10 cellular contexts compared by ENCODE assay signal in the genomic region with DNA sequence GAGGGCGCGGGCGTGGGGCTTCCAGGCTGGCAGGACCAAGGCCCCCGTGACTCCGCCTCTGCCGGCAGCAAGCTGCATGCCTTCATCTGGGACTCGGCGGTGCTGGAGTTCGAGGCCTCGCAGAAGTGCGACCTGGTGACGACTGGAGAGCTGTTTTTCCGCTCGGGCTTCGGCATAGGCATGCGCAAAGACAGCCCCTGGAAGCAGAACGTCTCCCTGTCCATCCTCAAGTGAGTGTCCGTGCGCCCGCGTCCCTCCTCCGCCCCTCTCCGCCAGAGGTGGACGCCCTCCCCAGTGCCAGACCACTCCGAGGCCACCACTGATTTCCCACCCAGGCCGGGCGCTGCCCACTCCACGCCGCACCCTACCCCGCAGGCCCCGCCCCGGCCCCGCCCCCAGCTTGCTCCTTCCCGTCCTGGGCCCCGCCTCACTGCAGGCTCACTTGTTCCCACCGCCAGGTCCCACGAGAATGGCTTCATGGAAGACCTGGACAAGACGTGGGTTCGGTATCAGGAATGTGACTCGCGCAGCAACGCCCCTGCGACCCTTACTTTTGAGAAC. TPM values are rescaled to one million over a fixed set of nuclear protein-coding genes. Genes with fewer than 3 reads are reported as not detected.
DNase-seq lines count a peak whose midpoint lies in the region; TF ChIP-seq lines count a peak whose summit lies in the region.
"Had no signal": no experiment of that assay in that cellular context is flagged by ENCODE, and none has a peak within 500 bp of the region (broad histone marks: within the 10 kb centered on the region; RNA-seq: fewer than 3 reads in every experiment).

No MANE protein-coding gene starts in this region.

- peak overlapping the region; percentile 71 for H3K4me3 Mint-ChIP-seq in HFFc6
- peak overlapping the region; percentile 68 for H3K4me3 Mint-ChIP-seq in MCF 10A (ENCODE audit: unreplicated experiment)
- no peak overlapping the region for H3K4me3 Mint-ChIP-seq in activated naive CD4-positive, alpha-beta T cell treated with anti-CD3 and anti-CD28 coated beads, Interleukin-2, amount 10 ng/mL, durations not matched to agents 7 days and 5 days
- H3K4me3 Mint-ChIP-seq: stimulated activated naive CD8-positive, alpha-beta T cell treated with anti-CD3 and anti-CD28 coated beads, Interleukin-15, Interleukin-2, amounts not matched to agents 100 ng/mL and 50 ng/mL, for 24 hours had no signal

- H3K36me3 Mint-ChIP-seq in HFFc6 (ENCODE audit: low read depth) (no peaks in the 10 kb centered on the region), MCF 10A (ENCODE audit: insufficient read depth, unreplicated experiment) (no peaks in the 10 kb centered on the region)
- no peaks in the 10 kb centered on the region for H3K36me3 Mint-ChIP-seq in activated naive CD4-positive, alpha-beta T cell treated with anti-CD3 and anti-CD28 coated beads, Interleukin-2, amount 10 ng/mL, durations not matched to agents 7 days and 5 days

- H3K4me3 ChIP-seq in stomach smooth muscle (ENCODE audit: low read length in 2 of 2), result peak overlapping the region; percentile 35 to 54
- H3K4me3 ChIP-seq: SJSA1 had no signal

- H3K27ac Mint-ChIP-seq in HFFc6, result no peak overlapping the region
- H3K27ac Mint-ChIP-seq in MCF 10A (ENCODE audit: low read depth, unreplicated experiment), result no peak overlapping the region
- H3K27ac Mint-ChIP-seq in activated naive CD4-positive, alpha-beta T cell treated with anti-CD3 and anti-CD28 coated beads, Interleukin-2, amount 10 ng/mL, durations not matched to agents 7 days and 5 days, result no peak overlapping the region
- H3K27ac Mint-ChIP-seq: stimulated activated naive CD8-positive, alpha-beta T cell treated with anti-CD3 and anti-CD28 coated beads, Interleukin-15, Interleukin-2, amounts not matched to agents 100 ng/mL and 50 ng/mL, for 24 hours had no signal

- TF ChIP-seq CTCF in HFFc6 (IDR thresholded peaks at IDR 0.05) (no peak), MCF 10A (IDR thresholded peaks at IDR 0.05; ENCODE audit: unreplicated experiment) (no peak)

- intact Hi-C loops in MCF 10A (cut with micrococcal nuclease), result no loop called here
- intact Hi-C loops in posterior vena cava (cut with DNase I), result no loop called here

- H3K27me3 Mint-ChIP-seq in HFFc6 (ENCODE audit: insufficient read depth) (peaks cover 33% of the 10 kb centered on the region), MCF 10A (ENCODE audit: insufficient read depth, unreplicated experiment) (peaks cover 31% of the 10 kb centered on the region)
- H3K27me3 Mint-ChIP-seq in activated naive CD4-positive, alpha-beta T cell treated with anti-CD3 and anti-CD28 coated beads, Interleukin-2, amount 10 ng/mL, durations not matched to agents 7 days and 5 days, result peaks cover 97% of the 10 kb centered on the region

- BruUV-seq in MCF 10A (replicated peaks; lab: Mats Ljungman, UMichigan), result no TSS peak

- H3K9ac ChIP-seq in stomach smooth muscle (ENCODE audit: low read length in 2 of 2), result no peak overlapping the region

- POLR2A ChIA-PET in MCF 10A (lab: Yijun Ruan, JAX), result no interaction called here

- H3K4me1 Mint-ChIP-seq in HFFc6 (ENCODE audit: low read depth), result no peaks in the 10 kb centered on the region
- no peaks in the 10 kb centered on the region for H3K4me1 Mint-ChIP-seq in MCF 10A (ENCODE audit: insufficient read depth, unreplicated experiment)
- peaks cover 8% of the 10 kb centered on the region for H3K4me1 Mint-ChIP-seq in activated naive CD4-positive, alpha-beta T cell treated with anti-CD3 and anti-CD28 coated beads, Interleukin-2, amount 10 ng/mL, durations not matched to agents 7 days and 5 days

- H3K27ac ChIP-seq in stomach smooth muscle (ENCODE audit: low read length), result no peak overlapping the region
- H3K27ac ChIP-seq: SJSA1 had no signal

- no peaks in the 10 kb centered on the region for H3K36me3 ChIP-seq in stomach smooth muscle (ENCODE audit: control insufficient read depth in 2 of 2, insufficient read depth in 2 of 2, low read length in 2 of 2)
- H3K36me3 ChIP-seq: SJSA1 had no signal

- DNase-seq in HFFc6 (peak; percentile 21), MCF 10A (ENCODE audit: unreplicated experiment) (peak; percentile 36), iPS-NIHi7 (ENCODE audit: extremely low spot score) (peak; percentile 59), posterior vena cava (ENCODE audit: low spot score) (no peak), NCI-H446 (lab: John Stamatoyannopoulos, UW) (no peak)
- no peak for DNase-seq in activated naive CD4-positive, alpha-beta T cell treated with anti-CD3 and anti-CD28 coated beads, Interleukin-2, amount 10 ng/mL, durations not matched to agents 7 days and 5 days
- DNase-seq: posterior cingulate gyrus had no signal

- CTCF ChIA-PET in MCF 10A (lab: Yijun Ruan, JAX), result interaction anchor here (0.5 to 1.0 kb wide), 2 partner anchors 67 to 73 kb away, joined by 3 read pairs; partner anchors contain the start of gene SLC34A3
- CTCF ChIA-PET in activated naive CD4-positive, alpha-beta T cell treated with anti-CD3 and anti-CD28 coated beads, Interleukin-2, amount 10 ng/mL, durations not matched to agents 7 days and 5 days (lab: Charles Lee), result interaction anchor here (1.3 to 1.4 kb wide), 2 partner anchors 13 to 74 kb away, joined by 4 to 8 read pairs; no protein-coding TSS in a partner anchor

- H3K27me3 ChIP-seq in stomach smooth muscle (ENCODE audit: control insufficient read depth in 1 of 2, insufficient read depth in 2 of 2, low read length in 2 of 2), result peaks cover 62 to 88% of the 10 kb centered on the region in 2 donors

- peaks cover 19% of the 10 kb centered on the region for H3K4me1 ChIP-seq in stomach smooth muscle (ENCODE audit: control insufficient read depth, insufficient read depth, low read length)

- no peaks in the 10 kb centered on the region for H3K9me3 Mint-ChIP-seq in HFFc6
- H3K9me3 Mint-ChIP-seq in MCF 10A (ENCODE audit: unreplicated experiment), result no peaks in the 10 kb centered on the region
- H3K9me3 Mint-ChIP-seq in activated naive CD4-positive, alpha-beta T cell treated with anti-CD3 and anti-CD28 coated beads, Interleukin-2, amount 10 ng/mL, durations not matched to agents 7 days and 5 days, result no peaks in the 10 kb centered on the region
- H3K9me3 Mint-ChIP-seq: stimulated activated naive CD8-positive, alpha-beta T cell treated with anti-CD3 and anti-CD28 coated beads, Interleukin-15, Interleukin-2, amounts not matched to agents 100 ng/mL and 50 ng/mL, for 24 hours had no signal

- H3K9me3 ChIP-seq in stomach smooth muscle (ENCODE audit: control insufficient read depth in 2 of 2, low read length in 2 of 2), result no peaks in the 10 kb centered on the region
- H3K9me3 ChIP-seq: SJSA1 had no signal

RNA-seq across cellular contexts. Expression of gene LRRC26, which starts 6.7 kb away (rescaled TPM):
- not detected for total RNA-seq in HFFc6 (2021; fragmentation: NEBNext Ultra II Directional; extraction: Animal tissue kit (Norgen Biotek cat#: 25700))
- total RNA-seq in MCF 10A (2022) (not detected in 2 replicates), posterior vena cava (not detected)
- total RNA-seq: SJSA1 had no signal

RNA-seq across cellular contexts. Expression of gene TMEM210, which starts 8.7 kb away (rescaled TPM):
- not detected for total RNA-seq in HFFc6 (2021; fragmentation: NEBNext Ultra II Directional; extraction: Animal tissue kit (Norgen Biotek cat#: 25700))
- total RNA-seq in MCF 10A (2022) (not detected in 2 replicates), posterior vena cava (not detected)
- total RNA-seq: SJSA1 had no signal

RNA-seq across cellular contexts. Expression of gene GRIN1, which starts 24.2 kb away (rescaled TPM):
- total RNA-seq in HFFc6 (2021; fragmentation: NEBNext Ultra II Directional; extraction: Animal tissue kit (Norgen Biotek cat#: 25700)), result 1 to 10 TPM in 1 of 6 experiments, under 1 TPM in 2, not detected in 3; 0.51 to 1.1 (median 0.66) TPM
- total RNA-seq in MCF 10A (2022) (0.61 and 1.4 TPM in 2 replicates), posterior vena cava (not detected)
- total RNA-seq: SJSA1 had no signal

RNA-seq across cellular contexts. Expression of gene ANAPC2, which starts 25.2 kb away (rescaled TPM):
- total RNA-seq in HFFc6 (2021; fragmentation: NEBNext Ultra II Directional; extraction: Animal tissue kit (Norgen Biotek cat#: 25700)), result 10 to 100 TPM; 34.8 to 41.5 (median 37.4) TPM
- total RNA-seq in MCF 10A (2022) (42.1 and 43.6 TPM in 2 replicates), posterior vena cava (10 to 100 TPM; 39.1 to 42.3 TPM)

RNA-seq across cellular contexts. Expression of gene SSNA1, which starts 25.3 kb away (rescaled TPM):
- total RNA-seq in HFFc6 (2021; fragmentation: NEBNext Ultra II Directional; extraction: Animal tissue kit (Norgen Biotek cat#: 25700)), result 10 to 100 TPM; 76.7 to 82.8 (median 82.1) TPM
- total RNA-seq in MCF 10A (2022), result 81.4 and 82.6 TPM in 2 replicates
- 10 to 100 TPM; 40.4 to 44.6 TPM for total RNA-seq in posterior vena cava

Comparison
In these comparisons a context has a peak if more than half of its experiments do, and no peak if none do; other contexts are left out.
1. DNase-seq: peak in HFFc6 (single experiment), MCF 10A (single experiment) and iPS-NIHi7 (single experiment); none in posterior vena cava (single experiment), activated naive CD4-positive, alpha-beta T cell treated with anti-CD3 and anti-CD28 coated beads, Interleukin-2, amount 10 ng/mL, durations not matched to agents 7 days and 5 days (single experiment) and NCI-H446 (0 of 2).